ENCODE assay signal across 1 cellular context in the genomic region with DNA sequence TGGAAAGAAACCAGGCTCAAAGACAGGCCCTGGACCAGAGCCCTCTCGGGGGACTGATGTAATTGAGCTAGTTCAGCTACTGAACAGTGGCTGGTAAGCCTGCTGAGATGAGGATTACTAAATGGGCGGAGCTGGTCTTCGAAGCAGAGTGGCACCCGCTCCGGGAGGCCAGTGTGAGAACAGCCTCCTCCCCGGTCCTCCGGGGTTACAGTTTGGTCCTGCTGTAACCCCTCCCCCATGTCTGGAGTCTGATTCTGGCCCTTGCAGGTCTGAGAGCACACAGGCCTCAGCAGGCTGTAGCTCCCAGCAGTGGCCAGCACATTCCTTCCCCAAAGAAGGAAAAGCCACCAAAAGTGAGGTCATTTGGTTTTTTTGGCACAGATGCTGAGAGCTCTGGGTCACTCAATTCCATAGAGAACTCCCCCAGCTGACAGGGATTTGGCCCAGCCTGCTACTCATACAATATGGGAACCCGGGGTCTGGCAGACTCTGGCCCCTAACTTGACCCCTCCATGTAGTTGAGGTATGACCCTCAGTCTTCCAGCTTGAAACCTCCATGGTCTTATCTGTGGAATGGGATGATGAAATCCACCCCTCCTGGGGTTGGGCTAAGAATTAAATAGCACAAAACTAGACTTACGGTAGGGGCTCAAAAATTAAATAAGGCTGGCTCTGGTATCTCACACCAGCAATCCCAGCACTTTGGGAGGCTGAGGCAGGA.
TF ChIP-seq lines count a peak whose summit lies in the region.

No MANE protein-coding gene starts in this region.

TF ChIP-seq in HepG2, 621 proteins besides CTCF, POLR2A, EP300 and RAD21 (continued from another document and continues in another):
- TF ChIP-seq ZNF121 (CRISPR knock-in tag; IDR thresholded peaks at IDR 0.05) (peak; percentile 93), ZNF326 (CRISPR knock-in tag; IDR thresholded peaks at IDR 0.05; ENCODE audit: borderline replicate concordance) (no peak), ZNF569 (CRISPR knock-in tag; IDR thresholded peaks at IDR 0.05; ENCODE audit: borderline replicate concordance) (no peak), ZNF12 (CRISPR knock-in tag; IDR thresholded peaks at IDR 0.05) (no peak), KLF16 (CRISPR knock-in tag; IDR thresholded peaks at IDR 0.05) (0 out of 4 replicates have a peak, but pooled peaks of 1 of the 2 experiments have one; percentile 27), PITX1 (CRISPR knock-in tag; IDR thresholded peaks at IDR 0.05) (peak; percentile 58; the same call in 1 of the 2 replicates), MXD4 (CRISPR knock-in tag; IDR thresholded peaks at IDR 0.05) (peak; percentile 51; the same call in 1 of the 2 replicates), FIP1L1 (IDR thresholded peaks at IDR 0.05; ENCODE audit: borderline replicate concordance, insufficient read depth, low read depth, low read length) (no peak), MED8 (CRISPR knock-in tag; IDR thresholded peaks at IDR 0.05; ENCODE audit: insufficient replicate concordance) (no peak), HDAC1 (CRISPR knock-in tag; IDR thresholded peaks at IDR 0.05) (peak; percentile 34; the same call in 1 of the 2 replicates), HDAC2 (CRISPR knock-in tag; IDR thresholded peaks at IDR 0.05) (peak; percentile 76; the same call in 1 of the 2 replicates), ZFY (CRISPR knock-in tag; IDR thresholded peaks at IDR 0.05) (peak; percentile 35; the same call in 1 of the 2 replicates), PHF8 (CRISPR knock-in tag; IDR thresholded peaks at IDR 0.05) (peak; percentile 32; the same call in 1 of the 2 replicates), XRCC5 (optimal IDR thresholded peaks at IDR 0.05; ENCODE audit: low read length) (peak; percentile 20), ELF3 (CRISPR knock-in tag; IDR thresholded peaks at IDR 0.05) (0 out of 2 replicates have a peak, but pooled peaks have one; percentile 21), ZNF605 (CRISPR knock-in tag; IDR thresholded peaks at IDR 0.05) (0 out of 2 replicates have a peak, but pooled peaks have one; percentile 44), HOXA3 (CRISPR knock-in tag; IDR thresholded peaks at IDR 0.05) (peak; percentile 43; the same call in 1 of the 2 replicates), ZMYM3 (CRISPR knock-in tag; IDR thresholded peaks at IDR 0.05) (peak; percentile 87), KDM5A (IDR thresholded peaks at IDR 0.05; ENCODE audit: borderline replicate concordance, low read length) (no peak), KDM1A (CRISPR knock-in tag; IDR thresholded peaks at IDR 0.05) (peak; percentile 52; the same call in 1 of the 2 replicates), ZNF263 (CRISPR knock-in tag; IDR thresholded peaks at IDR 0.05) (0 out of 2 replicates have a peak, but pooled peaks have one; percentile 45), ZNF670 (CRISPR knock-in tag; IDR thresholded peaks at IDR 0.05; ENCODE audit: borderline replicate concordance) (0 out of 2 replicates have a peak, but pooled peaks have one; percentile 40), NONO (IDR thresholded peaks at IDR 0.05) (no peak), NONO (CRISPR knock-in tag; conservative IDR thresholded peaks at IDR 0.05) (no peak), RXRA (CRISPR knock-in tag; IDR thresholded peaks at IDR 0.05) (peak; percentile 47; the same call in 1 of the 2 replicates), CHD4 (IDR thresholded peaks at IDR 0.05; ENCODE audit: borderline replicate concordance, low read length) (0 out of 2 replicates have a peak, but pooled peaks have one; percentile 30), GATAD1 (CRISPR knock-in tag; IDR thresholded peaks at IDR 0.05) (peak; percentile 32; the same call in 1 of the 2 replicates), ZNF205 (CRISPR knock-in tag; IDR thresholded peaks at IDR 0.05) (no peak)
- TF ChIP-seq, protein P1, sequence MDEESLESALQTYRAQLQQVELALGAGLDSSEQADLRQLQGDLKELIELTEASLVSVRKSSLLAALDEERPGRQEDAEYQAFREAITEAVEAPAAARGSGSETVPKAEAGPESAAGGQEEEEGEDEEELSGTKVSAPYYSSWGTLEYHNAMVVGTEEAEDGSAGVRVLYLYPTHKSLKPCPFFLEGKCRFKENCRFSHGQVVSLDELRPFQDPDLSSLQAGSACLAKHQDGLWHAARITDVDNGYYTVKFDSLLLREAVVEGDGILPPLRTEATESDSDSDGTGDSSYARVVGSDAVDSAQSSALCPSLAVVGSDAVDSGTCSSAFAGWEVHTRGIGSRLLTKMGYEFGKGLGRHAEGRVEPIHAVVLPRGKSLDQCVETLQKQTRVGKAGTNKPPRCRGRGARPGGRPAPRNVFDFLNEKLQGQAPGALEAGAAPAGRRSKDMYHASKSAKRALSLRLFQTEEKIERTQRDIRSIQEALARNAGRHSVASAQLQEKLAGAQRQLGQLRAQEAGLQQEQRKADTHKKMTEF (CRISPR knock-in tag; IDR thresholded peaks at IDR 0.05) = peak; percentile 31; the same call in 1 of the 2 replicates
- TF ChIP-seq, protein P2, sequence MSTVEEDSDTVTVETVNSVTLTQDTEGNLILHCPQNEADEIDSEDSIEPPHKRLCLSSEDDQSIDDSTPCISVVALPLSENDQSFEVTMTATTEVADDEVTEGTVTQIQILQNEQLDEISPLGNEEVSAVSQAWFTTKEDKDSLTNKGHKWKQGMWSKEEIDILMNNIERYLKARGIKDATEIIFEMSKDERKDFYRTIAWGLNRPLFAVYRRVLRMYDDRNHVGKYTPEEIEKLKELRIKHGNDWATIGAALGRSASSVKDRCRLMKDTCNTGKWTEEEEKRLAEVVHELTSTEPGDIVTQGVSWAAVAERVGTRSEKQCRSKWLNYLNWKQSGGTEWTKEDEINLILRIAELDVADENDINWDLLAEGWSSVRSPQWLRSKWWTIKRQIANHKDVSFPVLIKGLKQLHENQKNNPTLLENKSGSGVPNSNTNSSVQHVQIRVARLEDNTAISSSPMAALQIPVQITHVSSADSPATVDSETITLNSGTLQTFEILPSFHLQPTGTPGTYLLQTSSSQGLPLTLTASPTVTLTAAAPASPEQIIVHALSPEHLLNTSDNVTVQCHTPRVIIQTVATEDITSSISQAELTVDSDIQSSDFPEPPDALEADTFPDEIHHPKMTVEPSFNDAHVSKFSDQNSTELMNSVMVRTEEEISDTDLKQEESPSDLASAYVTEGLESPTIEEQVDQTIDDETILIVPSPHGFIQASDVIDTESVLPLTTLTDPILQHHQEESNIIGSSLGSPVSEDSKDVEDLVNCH (CRISPR knock-in tag; IDR thresholded peaks at IDR 0.05) = no peak
- TF ChIP-seq, protein P3, sequence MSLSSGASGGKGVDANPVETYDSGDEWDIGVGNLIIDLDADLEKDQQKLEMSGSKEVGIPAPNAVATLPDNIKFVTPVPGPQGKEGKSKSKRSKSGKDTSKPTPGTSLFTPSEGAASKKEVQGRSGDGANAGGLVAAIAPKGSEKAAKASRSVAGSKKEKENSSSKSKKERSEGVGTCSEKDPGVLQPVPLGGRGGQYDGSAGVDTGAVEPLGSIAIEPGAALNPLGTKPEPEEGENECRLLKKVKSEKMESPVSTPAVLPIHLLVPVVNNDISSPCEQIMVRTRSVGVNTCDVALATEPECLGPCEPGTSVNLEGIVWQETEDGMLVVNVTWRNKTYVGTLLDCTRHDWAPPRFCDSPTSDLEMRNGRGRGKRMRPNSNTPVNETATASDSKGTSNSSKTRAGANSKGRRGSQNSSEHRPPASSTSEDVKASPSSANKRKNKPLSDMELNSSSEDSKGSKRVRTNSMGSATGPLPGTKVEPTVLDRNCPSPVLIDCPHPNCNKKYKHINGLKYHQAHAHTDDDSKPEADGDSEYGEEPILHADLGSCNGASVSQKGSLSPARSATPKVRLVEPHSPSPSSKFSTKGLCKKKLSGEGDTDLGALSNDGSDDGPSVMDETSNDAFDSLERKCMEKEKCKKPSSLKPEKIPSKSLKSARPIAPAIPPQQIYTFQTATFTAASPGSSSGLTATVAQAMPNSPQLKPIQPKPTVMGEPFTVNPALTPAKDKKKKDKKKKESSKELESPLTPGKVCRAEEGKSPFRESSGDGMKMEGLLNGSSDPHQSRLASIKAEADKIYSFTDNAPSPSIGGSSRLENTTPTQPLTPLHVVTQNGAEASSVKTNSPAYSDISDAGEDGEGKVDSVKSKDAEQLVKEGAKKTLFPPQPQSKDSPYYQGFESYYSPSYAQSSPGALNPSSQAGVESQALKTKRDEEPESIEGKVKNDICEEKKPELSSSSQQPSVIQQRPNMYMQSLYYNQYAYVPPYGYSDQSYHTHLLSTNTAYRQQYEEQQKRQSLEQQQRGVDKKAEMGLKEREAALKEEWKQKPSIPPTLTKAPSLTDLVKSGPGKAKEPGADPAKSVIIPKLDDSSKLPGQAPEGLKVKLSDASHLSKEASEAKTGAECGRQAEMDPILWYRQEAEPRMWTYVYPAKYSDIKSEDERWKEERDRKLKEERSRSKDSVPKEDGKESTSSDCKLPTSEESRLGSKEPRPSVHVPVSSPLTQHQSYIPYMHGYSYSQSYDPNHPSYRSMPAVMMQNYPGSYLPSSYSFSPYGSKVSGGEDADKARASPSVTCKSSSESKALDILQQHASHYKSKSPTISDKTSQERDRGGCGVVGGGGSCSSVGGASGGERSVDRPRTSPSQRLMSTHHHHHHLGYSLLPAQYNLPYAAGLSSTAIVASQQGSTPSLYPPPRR (CRISPR knock-in tag; IDR thresholded peaks at IDR 0.05; ENCODE audit: borderline replicate concordance) = peak; percentile 33; the same call in 1 of the 2 replicates
- TF ChIP-seq, protein P4, sequence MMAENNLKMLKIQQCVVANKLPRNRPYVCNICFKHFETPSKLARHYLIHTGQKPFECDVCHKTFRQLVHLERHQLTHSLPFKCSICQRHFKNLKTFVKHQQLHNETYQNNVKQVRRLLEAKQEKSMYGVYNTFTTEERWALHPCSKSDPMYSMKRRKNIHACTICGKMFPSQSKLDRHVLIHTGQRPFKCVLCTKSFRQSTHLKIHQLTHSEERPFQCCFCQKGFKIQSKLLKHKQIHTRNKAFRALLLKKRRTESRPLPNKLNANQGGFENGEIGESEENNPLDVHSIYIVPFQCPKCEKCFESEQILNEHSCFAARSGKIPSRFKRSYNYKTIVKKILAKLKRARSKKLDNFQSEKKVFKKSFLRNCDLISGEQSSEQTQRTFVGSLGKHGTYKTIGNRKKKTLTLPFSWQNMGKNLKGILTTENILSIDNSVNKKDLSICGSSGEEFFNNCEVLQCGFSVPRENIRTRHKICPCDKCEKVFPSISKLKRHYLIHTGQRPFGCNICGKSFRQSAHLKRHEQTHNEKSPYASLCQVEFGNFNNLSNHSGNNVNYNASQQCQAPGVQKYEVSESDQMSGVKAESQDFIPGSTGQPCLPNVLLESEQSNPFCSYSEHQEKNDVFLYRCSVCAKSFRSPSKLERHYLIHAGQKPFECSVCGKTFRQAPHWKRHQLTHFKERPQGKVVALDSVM (CRISPR knock-in tag; IDR thresholded peaks at IDR 0.05) = peak; percentile 96
- TF ChIP-seq, protein P5, sequence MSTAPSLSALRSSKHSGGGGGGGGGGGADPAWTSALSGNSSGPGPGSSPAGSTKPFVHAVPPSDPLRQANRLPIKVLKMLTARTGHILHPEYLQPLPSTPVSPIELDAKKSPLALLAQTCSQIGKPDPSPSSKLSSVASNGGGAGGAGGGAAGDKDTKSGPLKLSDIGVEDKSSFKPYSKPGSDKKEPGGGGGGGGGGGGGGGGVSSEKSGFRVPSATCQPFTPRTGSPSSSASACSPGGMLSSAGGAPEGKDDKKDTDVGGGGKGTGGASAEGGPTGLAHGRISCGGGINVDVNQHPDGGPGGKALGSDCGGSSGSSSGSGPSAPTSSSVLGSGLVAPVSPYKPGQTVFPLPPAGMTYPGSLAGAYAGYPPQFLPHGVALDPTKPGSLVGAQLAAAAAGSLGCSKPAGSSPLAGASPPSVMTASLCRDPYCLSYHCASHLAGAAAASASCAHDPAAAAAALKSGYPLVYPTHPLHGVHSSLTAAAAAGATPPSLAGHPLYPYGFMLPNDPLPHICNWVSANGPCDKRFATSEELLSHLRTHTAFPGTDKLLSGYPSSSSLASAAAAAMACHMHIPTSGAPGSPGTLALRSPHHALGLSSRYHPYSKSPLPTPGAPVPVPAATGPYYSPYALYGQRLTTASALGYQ (CRISPR knock-in tag; IDR thresholded peaks at IDR 0.05) = no peak
- TF ChIP-seq, protein P6, sequence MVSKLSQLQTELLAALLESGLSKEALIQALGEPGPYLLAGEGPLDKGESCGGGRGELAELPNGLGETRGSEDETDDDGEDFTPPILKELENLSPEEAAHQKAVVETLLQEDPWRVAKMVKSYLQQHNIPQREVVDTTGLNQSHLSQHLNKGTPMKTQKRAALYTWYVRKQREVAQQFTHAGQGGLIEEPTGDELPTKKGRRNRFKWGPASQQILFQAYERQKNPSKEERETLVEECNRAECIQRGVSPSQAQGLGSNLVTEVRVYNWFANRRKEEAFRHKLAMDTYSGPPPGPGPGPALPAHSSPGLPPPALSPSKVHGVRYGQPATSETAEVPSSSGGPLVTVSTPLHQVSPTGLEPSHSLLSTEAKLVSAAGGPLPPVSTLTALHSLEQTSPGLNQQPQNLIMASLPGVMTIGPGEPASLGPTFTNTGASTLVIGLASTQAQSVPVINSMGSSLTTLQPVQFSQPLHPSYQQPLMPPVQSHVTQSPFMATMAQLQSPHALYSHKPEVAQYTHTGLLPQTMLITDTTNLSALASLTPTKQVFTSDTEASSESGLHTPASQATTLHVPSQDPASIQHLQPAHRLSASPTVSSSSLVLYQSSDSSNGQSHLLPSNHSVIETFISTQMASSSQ (IDR thresholded peaks at IDR 0.05; ENCODE audit: low read depth) = 0 out of 2 replicates have a peak, but pooled peaks have one; percentile 51
- TF ChIP-seq, protein P6 (CRISPR knock-in tag; IDR thresholded peaks at IDR 0.05; ENCODE audit: borderline replicate concordance) = no peak
- TF ChIP-seq, protein P7, sequence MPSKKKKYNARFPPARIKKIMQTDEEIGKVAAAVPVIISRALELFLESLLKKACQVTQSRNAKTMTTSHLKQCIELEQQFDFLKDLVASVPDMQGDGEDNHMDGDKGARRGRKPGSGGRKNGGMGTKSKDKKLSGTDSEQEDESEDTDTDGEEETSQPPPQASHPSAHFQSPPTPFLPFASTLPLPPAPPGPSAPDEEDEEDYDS (CRISPR knock-in tag; IDR thresholded peaks at IDR 0.05) = 0 out of 2 replicates have a peak, but pooled peaks have one; percentile 11
- TF ChIP-seq, protein P8, sequence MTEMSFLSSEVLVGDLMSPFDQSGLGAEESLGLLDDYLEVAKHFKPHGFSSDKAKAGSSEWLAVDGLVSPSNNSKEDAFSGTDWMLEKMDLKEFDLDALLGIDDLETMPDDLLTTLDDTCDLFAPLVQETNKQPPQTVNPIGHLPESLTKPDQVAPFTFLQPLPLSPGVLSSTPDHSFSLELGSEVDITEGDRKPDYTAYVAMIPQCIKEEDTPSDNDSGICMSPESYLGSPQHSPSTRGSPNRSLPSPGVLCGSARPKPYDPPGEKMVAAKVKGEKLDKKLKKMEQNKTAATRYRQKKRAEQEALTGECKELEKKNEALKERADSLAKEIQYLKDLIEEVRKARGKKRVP (CRISPR knock-in tag; IDR thresholded peaks at IDR 0.05) = peak in 1 of 2 experiments; percentile 37; a peak in 2 of 4 replicates
